Comparison of ENCODE assay signal across 28 cellular contexts in the genomic region with DNA sequence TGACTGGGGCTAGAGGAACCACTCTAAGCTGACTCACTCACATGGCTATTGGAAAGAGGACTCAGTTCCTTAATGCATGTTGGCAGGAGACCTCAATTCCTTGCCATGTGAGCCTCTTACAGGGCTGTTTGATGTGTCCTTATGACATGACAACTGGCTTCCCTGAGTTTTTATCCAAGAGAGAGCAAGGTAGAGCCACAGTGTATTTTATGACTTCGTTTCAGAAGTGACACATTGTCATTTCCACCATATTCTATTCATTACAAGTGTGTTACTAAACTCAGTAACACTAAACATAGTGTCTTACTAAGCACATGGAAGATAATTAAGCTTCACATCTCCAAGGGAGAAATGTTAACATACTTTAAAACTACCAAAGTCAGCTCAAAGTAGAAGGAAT.
DNase-seq lines count a peak whose midpoint lies in the region; ATAC-seq lines count a peak whose summit lies in the region.
"Had no signal": no experiment of that assay in that cellular context is flagged by ENCODE, and none has a peak within 500 bp of the region (broad histone marks: within the 10 kb centered on the region; RNA-seq: fewer than 3 reads in every experiment).

No MANE protein-coding gene starts in this region.

- ATAC-seq in activated T-cell treated with anti-CD3 and anti-CD28 coated beads, Interleukin-2, amount 50 U/mL, for 72 hours (replicated peaks in 1 of 2) = peak; percentile 64 to 69
- peak; percentile 76 for ATAC-seq in stimulated activated effector memory CD8-positive, alpha-beta T cell treated with anti-CD3 and anti-CD28 coated beads, Interleukin-12 subunit alpha, Interleukin-12 subunit beta, amount 100 ng/mL, for 72 hours
- ATAC-seq: A549; CD8-positive, alpha-beta T cell had no signal

- DNase-seq in activated T-cell treated with anti-CD3 and anti-CD28 coated beads, Interleukin-2, amount 50 U/mL, for 72 hours = no peak
- DNase-seq in activated T-cell treated with anti-CD3 and anti-CD28 coated beads, Interleukin-2, amount 50 U/mL, for 24 hours = no peak
- peak; percentile 31 for DNase-seq in RKO (ENCODE audit: low spot score)
- no peak for DNase-seq in stimulated activated effector memory CD8-positive, alpha-beta T cell treated with anti-CD3 and anti-CD28 coated beads, Interleukin-12 subunit alpha, Interleukin-12 subunit beta, amount 100 ng/mL, for 72 hours (ENCODE audit: low spot score in 2 of 2)
- no peak for DNase-seq in EL
- no peak for DNase-seq in activated T-helper 1 cell treated with anti-CD3 and anti-CD28 coated beads, Interleukin-12 subunit alpha, Interleukin-12 subunit beta, Interleukin-2, Interleukin-4 antibody, amounts not matched to agents 30 ng/mL and 10 ng/mL and 1 ng/mL, durations not matched to agents 14 hours and 24 hours and 36 hours (ENCODE audit: low spot score)
- DNase-seq: 8988T; ACHN; AML-193; BE2C; C1 segment of cervical spinal cord; Caco-2; Calu3; CD4-positive, alpha-beta memory T cell; CD4-positive, alpha-beta T cell; CD4-positive, CD25-positive, alpha-beta regulatory T cell; CD8-positive, alpha-beta memory T cell; CD8-positive, alpha-beta T cell; COR-L47; DMS 273 treated with DMSO at 0.1 percent for 48 hours; DMS153; DMS53; DMS79; DMS79 treated with DMSO at 0.1 percent for 48 hours; DND-41 had no signal

- intact Hi-C loops in activated T-helper 1 cell treated with anti-CD3 and anti-CD28 coated beads, Interleukin-12 subunit alpha, Interleukin-12 subunit beta, Interleukin-2, Interleukin-4 antibody, amounts not matched to agents 30 ng/mL and 10 ng/mL and 1 ng/mL, durations not matched to agents 14 hours and 24 hours and 36 hours (cut with micrococcal nuclease) = no loop called here

- no peak overlapping the region for H3K4me3 Mint-ChIP-seq in activated T-cell treated with anti-CD3 and anti-CD28 coated beads, Interleukin-2, amount 50 U/mL, for 72 hours
- no peak overlapping the region for H3K4me3 Mint-ChIP-seq in activated T-cell treated with anti-CD3 and anti-CD28 coated beads, Interleukin-2, amount 50 U/mL, for 24 hours
- H3K4me3 Mint-ChIP-seq in stimulated activated effector memory CD8-positive, alpha-beta T cell treated with anti-CD3 and anti-CD28 coated beads, Interleukin-12 subunit alpha, Interleukin-12 subunit beta, amount 100 ng/mL, for 72 hours = no peak overlapping the region
- H3K4me3 Mint-ChIP-seq in activated T-helper 1 cell treated with anti-CD3 and anti-CD28 coated beads, Interleukin-12 subunit alpha, Interleukin-12 subunit beta, Interleukin-2, Interleukin-4 antibody, amounts not matched to agents 30 ng/mL and 10 ng/mL and 1 ng/mL, durations not matched to agents 14 hours and 24 hours and 36 hours = no peak overlapping the region
- H3K4me3 Mint-ChIP-seq: B cell; CD14-positive monocyte; CD4-positive, alpha-beta memory T cell; CD4-positive, alpha-beta T cell; CD4-positive, CD25-positive, alpha-beta regulatory T cell; CD8-positive, alpha-beta memory T cell; CD8-positive, alpha-beta T cell had no signal

- H3K27me3 Mint-ChIP-seq in activated T-cell treated with anti-CD3 and anti-CD28 coated beads, Interleukin-2, amount 50 U/mL, for 72 hours (ENCODE audit: low read depth) = peaks cover 16% of the 10 kb centered on the region
- H3K27me3 Mint-ChIP-seq in activated T-cell treated with anti-CD3 and anti-CD28 coated beads, Interleukin-2, amount 50 U/mL, for 24 hours = peaks cover 21% of the 10 kb centered on the region
- H3K27me3 Mint-ChIP-seq in activated T-helper 1 cell treated with anti-CD3 and anti-CD28 coated beads, Interleukin-12 subunit alpha, Interleukin-12 subunit beta, Interleukin-2, Interleukin-4 antibody, amounts not matched to agents 30 ng/mL and 10 ng/mL and 1 ng/mL, durations not matched to agents 14 hours and 24 hours and 36 hours (ENCODE audit: insufficient read depth) = peaks cover 3% of the 10 kb centered on the region

- peaks cover 5% of the 10 kb centered on the region for H3K4me1 Mint-ChIP-seq in activated T-cell treated with anti-CD3 and anti-CD28 coated beads, Interleukin-2, amount 50 U/mL, for 72 hours (ENCODE audit: low read depth)
- H3K4me1 Mint-ChIP-seq in activated T-cell treated with anti-CD3 and anti-CD28 coated beads, Interleukin-2, amount 50 U/mL, for 24 hours (ENCODE audit: low read depth) = no peaks in the 10 kb centered on the region
- no peaks in the 10 kb centered on the region for H3K4me1 Mint-ChIP-seq in stimulated activated effector memory CD8-positive, alpha-beta T cell treated with anti-CD3 and anti-CD28 coated beads, Interleukin-12 subunit alpha, Interleukin-12 subunit beta, amount 100 ng/mL, for 72 hours
- no peaks in the 10 kb centered on the region for H3K4me1 Mint-ChIP-seq in activated T-helper 1 cell treated with anti-CD3 and anti-CD28 coated beads, Interleukin-12 subunit alpha, Interleukin-12 subunit beta, Interleukin-2, Interleukin-4 antibody, amounts not matched to agents 30 ng/mL and 10 ng/mL and 1 ng/mL, durations not matched to agents 14 hours and 24 hours and 36 hours (ENCODE audit: low read depth)
- H3K4me1 Mint-ChIP-seq: B cell; CD14-positive monocyte; CD4-positive, alpha-beta memory T cell; CD4-positive, CD25-positive, alpha-beta regulatory T cell; CD8-positive, alpha-beta memory T cell had no signal

- H3K27ac Mint-ChIP-seq in activated T-cell treated with anti-CD3 and anti-CD28 coated beads, Interleukin-2, amount 50 U/mL, for 72 hours = no peak overlapping the region
- no peak overlapping the region for H3K27ac Mint-ChIP-seq in activated T-cell treated with anti-CD3 and anti-CD28 coated beads, Interleukin-2, amount 50 U/mL, for 24 hours
- H3K27ac Mint-ChIP-seq in stimulated activated effector memory CD8-positive, alpha-beta T cell treated with anti-CD3 and anti-CD28 coated beads, Interleukin-12 subunit alpha, Interleukin-12 subunit beta, amount 100 ng/mL, for 72 hours = no peak overlapping the region
- no peak overlapping the region for H3K27ac Mint-ChIP-seq in activated T-helper 1 cell treated with anti-CD3 and anti-CD28 coated beads, Interleukin-12 subunit alpha, Interleukin-12 subunit beta, Interleukin-2, Interleukin-4 antibody, amounts not matched to agents 30 ng/mL and 10 ng/mL and 1 ng/mL, durations not matched to agents 14 hours and 24 hours and 36 hours
- H3K27ac Mint-ChIP-seq: B cell; CD14-positive monocyte; CD4-positive, alpha-beta memory T cell; CD4-positive, alpha-beta T cell; CD4-positive, CD25-positive, alpha-beta regulatory T cell; CD8-positive, alpha-beta T cell had no signal

- H3K36me3 Mint-ChIP-seq in activated T-cell treated with anti-CD3 and anti-CD28 coated beads, Interleukin-2, amount 50 U/mL, for 72 hours (ENCODE audit: insufficient read depth in 2 of 2) = peaks cover 0 to 4% of the 10 kb centered on the region in 2 donors
- no peaks in the 10 kb centered on the region for H3K36me3 Mint-ChIP-seq in activated T-cell treated with anti-CD3 and anti-CD28 coated beads, Interleukin-2, amount 50 U/mL, for 24 hours (ENCODE audit: low read depth)
- H3K36me3 Mint-ChIP-seq in stimulated activated effector memory CD8-positive, alpha-beta T cell treated with anti-CD3 and anti-CD28 coated beads, Interleukin-12 subunit alpha, Interleukin-12 subunit beta, amount 100 ng/mL, for 72 hours = no peaks in the 10 kb centered on the region
- H3K36me3 Mint-ChIP-seq in activated T-helper 1 cell treated with anti-CD3 and anti-CD28 coated beads, Interleukin-12 subunit alpha, Interleukin-12 subunit beta, Interleukin-2, Interleukin-4 antibody, amounts not matched to agents 30 ng/mL and 10 ng/mL and 1 ng/mL, durations not matched to agents 14 hours and 24 hours and 36 hours (ENCODE audit: low read depth) = no peaks in the 10 kb centered on the region
- H3K36me3 Mint-ChIP-seq: CD14-positive monocyte; CD4-positive, alpha-beta memory T cell; CD4-positive, CD25-positive, alpha-beta regulatory T cell; CD8-positive, alpha-beta T cell had no signal

- H3K9me3 Mint-ChIP-seq in activated T-cell treated with anti-CD3 and anti-CD28 coated beads, Interleukin-2, amount 50 U/mL, for 72 hours = peaks cover 13 to 16% of the 10 kb centered on the region in 2 donors
- H3K9me3 Mint-ChIP-seq in activated T-cell treated with anti-CD3 and anti-CD28 coated beads, Interleukin-2, amount 50 U/mL, for 24 hours = peaks cover 13% of the 10 kb centered on the region
- H3K9me3 Mint-ChIP-seq in stimulated activated effector memory CD8-positive, alpha-beta T cell treated with anti-CD3 and anti-CD28 coated beads, Interleukin-12 subunit alpha, Interleukin-12 subunit beta, amount 100 ng/mL, for 72 hours = peaks cover 7% of the 10 kb centered on the region
- peaks cover 20% of the 10 kb centered on the region for H3K9me3 Mint-ChIP-seq in activated T-helper 1 cell treated with anti-CD3 and anti-CD28 coated beads, Interleukin-12 subunit alpha, Interleukin-12 subunit beta, Interleukin-2, Interleukin-4 antibody, amounts not matched to agents 30 ng/mL and 10 ng/mL and 1 ng/mL, durations not matched to agents 14 hours and 24 hours and 36 hours
